Comparison of ENCODE assay signal across 2 cellular contexts in the genomic region with DNA sequence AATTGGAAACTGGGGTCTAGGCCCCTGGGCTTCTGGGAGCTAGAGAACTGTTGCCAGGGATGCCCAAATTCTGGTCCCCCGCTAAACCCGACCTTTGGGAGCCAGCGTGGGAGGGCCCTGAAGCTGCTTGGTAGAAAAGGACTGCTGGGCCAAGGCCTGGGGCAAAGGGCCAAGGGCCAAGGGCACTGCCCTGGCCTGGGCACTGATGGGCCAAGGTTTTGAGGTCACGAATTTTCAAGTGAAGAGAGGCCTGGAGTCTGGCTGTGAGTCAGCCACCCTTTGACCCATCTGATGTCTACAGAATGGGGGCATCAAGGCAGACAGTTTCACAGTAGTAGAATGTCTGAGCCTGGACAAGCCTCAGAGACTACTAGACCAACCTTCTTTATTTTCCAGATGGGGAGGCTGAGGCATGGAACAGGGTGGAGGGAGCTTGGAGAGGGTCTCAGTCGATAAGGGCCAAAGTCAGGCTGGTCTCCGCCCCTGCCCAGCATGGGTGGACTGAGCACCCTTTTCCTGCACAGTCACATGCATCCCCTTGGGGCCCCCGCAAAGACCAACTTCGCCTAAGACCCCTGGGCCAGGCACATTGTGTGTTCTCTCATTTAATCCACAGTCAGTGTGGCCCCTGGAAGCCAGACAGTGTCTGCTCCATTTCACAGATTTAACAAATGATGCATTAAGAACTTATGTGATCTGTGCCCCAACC.
TF ChIP-seq lines count a peak whose summit lies in the region.

No MANE protein-coding gene starts in this region.

TF ChIP-seq in liver, 16 proteins besides CTCF, POLR2A, EP300 and RAD21 (continued from another document):
- TF ChIP-seq HNF4A (conservative IDR thresholded peaks at IDR 0.05) (peak; percentile 97 to 98), REST (IDR thresholded peaks at IDR 0.05) (peak; percentile 53), GABPA (IDR thresholded peaks at IDR 0.05 in 1 of 2, conservative IDR thresholded peaks at IDR 0.05 in 1 of 2) (no peak), ZBTB33 (IDR thresholded peaks at IDR 0.05) (no peak), JUND (IDR thresholded peaks at IDR 0.05) (peak; percentile 27 to 82), NR2F2 (IDR thresholded peaks at IDR 0.05) (peak; percentile 95), FOXA2 (IDR thresholded peaks at IDR 0.05) (no peak), YY1 (IDR thresholded peaks at IDR 0.05) (peak; percentile 31), MAX (IDR thresholded peaks at IDR 0.05) (peak; percentile 63), TAF1 (conservative IDR thresholded peaks at IDR 0.05) (no peak)

TF ChIP-seq in HepG2, 621 proteins besides CTCF, POLR2A, EP300 and RAD21 (continued from another document):
- TF ChIP-seq, protein P1, sequence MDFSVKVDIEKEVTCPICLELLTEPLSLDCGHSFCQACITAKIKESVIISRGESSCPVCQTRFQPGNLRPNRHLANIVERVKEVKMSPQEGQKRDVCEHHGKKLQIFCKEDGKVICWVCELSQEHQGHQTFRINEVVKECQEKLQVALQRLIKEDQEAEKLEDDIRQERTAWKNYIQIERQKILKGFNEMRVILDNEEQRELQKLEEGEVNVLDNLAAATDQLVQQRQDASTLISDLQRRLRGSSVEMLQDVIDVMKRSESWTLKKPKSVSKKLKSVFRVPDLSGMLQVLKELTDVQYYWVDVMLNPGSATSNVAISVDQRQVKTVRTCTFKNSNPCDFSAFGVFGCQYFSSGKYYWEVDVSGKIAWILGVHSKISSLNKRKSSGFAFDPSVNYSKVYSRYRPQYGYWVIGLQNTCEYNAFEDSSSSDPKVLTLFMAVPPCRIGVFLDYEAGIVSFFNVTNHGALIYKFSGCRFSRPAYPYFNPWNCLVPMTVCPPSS (IDR thresholded peaks at IDR 0.05): no peak
- TF ChIP-seq, protein P2, sequence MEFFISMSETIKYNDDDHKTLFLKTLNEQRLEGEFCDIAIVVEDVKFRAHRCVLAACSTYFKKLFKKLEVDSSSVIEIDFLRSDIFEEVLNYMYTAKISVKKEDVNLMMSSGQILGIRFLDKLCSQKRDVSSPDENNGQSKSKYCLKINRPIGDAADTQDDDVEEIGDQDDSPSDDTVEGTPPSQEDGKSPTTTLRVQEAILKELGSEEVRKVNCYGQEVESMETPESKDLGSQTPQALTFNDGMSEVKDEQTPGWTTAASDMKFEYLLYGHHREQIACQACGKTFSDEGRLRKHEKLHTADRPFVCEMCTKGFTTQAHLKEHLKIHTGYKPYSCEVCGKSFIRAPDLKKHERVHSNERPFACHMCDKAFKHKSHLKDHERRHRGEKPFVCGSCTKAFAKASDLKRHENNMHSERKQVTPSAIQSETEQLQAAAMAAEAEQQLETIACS (CRISPR knock-in tag; IDR thresholded peaks at IDR 0.05): no peak
- TF ChIP-seq PAF1 (CRISPR knock-in tag; IDR thresholded peaks at IDR 0.05) (no peak), ZNF549 (CRISPR knock-in tag; IDR thresholded peaks at IDR 0.05) (no peak), ZBTB21 (CRISPR knock-in tag; IDR thresholded peaks at IDR 0.05) (no peak), KDM3A (CRISPR knock-in tag; IDR thresholded peaks at IDR 0.05; ENCODE audit: low read depth) (no peak), KDM4B (CRISPR knock-in tag; IDR thresholded peaks at IDR 0.05) (no peak), ZNF20 (CRISPR knock-in tag; IDR thresholded peaks at IDR 0.05) (no peak), ZNF772 (CRISPR knock-in tag; IDR thresholded peaks at IDR 0.05) (no peak), RARA (CRISPR knock-in tag; IDR thresholded peaks at IDR 0.05) (no peak), GPN1 (CRISPR knock-in tag; IDR thresholded peaks at IDR 0.05; ENCODE audit: borderline replicate concordance) (no peak), ZNF33A (CRISPR knock-in tag; IDR thresholded peaks at IDR 0.05; ENCODE audit: borderline replicate concordance) (no peak), NR1H2 (CRISPR knock-in tag; IDR thresholded peaks at IDR 0.05; ENCODE audit: borderline replicate concordance, low read depth) (no peak), MAZ (IDR thresholded peaks at IDR 0.05; ENCODE audit: borderline replicate concordance, low read depth, low read length) (no peak), MAZ (CRISPR knock-in tag; IDR thresholded peaks at IDR 0.05; ENCODE audit: low read depth) (no peak)
